Comparison of ENCODE assay signal across 18 cellular contexts in genomic region chr3:57383421-57383820, GRCh38.
"Had no signal": no experiment of that assay in that cellular context is flagged by ENCODE, and none has a peak within 500 bp of the region (broad histone marks: within the 10 kb centered on the region; RNA-seq: fewer than 3 reads in every experiment).

No MANE protein-coding gene starts in this region.

- DNase-seq: activated CD4-positive, CD25-positive, alpha-beta regulatory T cell treated with anti-CD3 and anti-CD28 coated beads, Interleukin-2, amount 50 U/mL, for 72 hours; activated naive CD4-positive, alpha-beta T cell; activated naive CD8-positive, alpha-beta T cell treated with anti-CD3 and anti-CD28 coated beads, Interleukin-2, amount 10 ng/mL, durations not matched to agents 7 days and 5 days; activated T-cell treated with anti-CD3 and anti-CD28 coated beads for 4 hours; effector CD4-positive, alpha-beta T cell; heart right ventricle; left colon; psoas muscle; spleen; stomach; T1000; testis; upper lobe of left lung had no signal

- H3K36me3 ChIP-seq: heart right ventricle, spleen, stomach, upper lobe of left lung had no signal

- H3K4me1 Mint-ChIP-seq: activated naive CD8-positive, alpha-beta T cell treated with anti-CD3 and anti-CD28 coated beads, Interleukin-2, amount 10 ng/mL, durations not matched to agents 7 days and 5 days; brain; central memory CD8-positive, alpha-beta T cell had no signal

- ATAC-seq: heart right ventricle; left colon; natural killer cell treated with Interleukin-12 subunit alpha and Interleukin-12 subunit beta and Interleukin-15 and Interleukin-18, amount 100 ng/mL, for 72 hours; psoas muscle; sciatic nerve had no signal

- H3K27ac Mint-ChIP-seq: activated naive CD8-positive, alpha-beta T cell treated with anti-CD3 and anti-CD28 coated beads, Interleukin-2, amount 10 ng/mL, durations not matched to agents 7 days and 5 days; brain; natural killer cell treated with Interleukin-12 subunit alpha and Interleukin-12 subunit beta and Interleukin-15 and Interleukin-18, amount 100 ng/mL, for 72 hours had no signal

- H3K9me3 Mint-ChIP-seq: activated naive CD8-positive, alpha-beta T cell treated with anti-CD3 and anti-CD28 coated beads, Interleukin-2, amount 10 ng/mL, durations not matched to agents 7 days and 5 days; brain; central memory CD8-positive, alpha-beta T cell; natural killer cell treated with Interleukin-12 subunit alpha and Interleukin-12 subunit beta and Interleukin-15 and Interleukin-18, amount 100 ng/mL, for 72 hours had no signal

- H3K4me3 ChIP-seq: coronary artery, heart right ventricle, psoas muscle, spleen, stomach, testis, upper lobe of left lung had no signal

- H3K27ac ChIP-seq: coronary artery, heart right ventricle, psoas muscle, spleen, stomach, testis, upper lobe of left lung had no signal

- H3K36me3 Mint-ChIP-seq: activated naive CD8-positive, alpha-beta T cell treated with anti-CD3 and anti-CD28 coated beads, Interleukin-2, amount 10 ng/mL, durations not matched to agents 7 days and 5 days; brain; natural killer cell treated with Interleukin-12 subunit alpha and Interleukin-12 subunit beta and Interleukin-15 and Interleukin-18, amount 100 ng/mL, for 72 hours had no signal

- H3K9me3 ChIP-seq: heart right ventricle, psoas muscle, spleen, stomach, testis, upper lobe of left lung had no signal

- H3K27me3 ChIP-seq: spleen, stomach, testis, upper lobe of left lung had no signal

- H3K4me3 Mint-ChIP-seq: activated naive CD8-positive, alpha-beta T cell treated with anti-CD3 and anti-CD28 coated beads, Interleukin-2, amount 10 ng/mL, durations not matched to agents 7 days and 5 days; brain; central memory CD8-positive, alpha-beta T cell; natural killer cell treated with Interleukin-12 subunit alpha and Interleukin-12 subunit beta and Interleukin-15 and Interleukin-18, amount 100 ng/mL, for 72 hours had no signal

- H3K4me1 ChIP-seq: heart right ventricle, psoas muscle, spleen, stomach, upper lobe of left lung had no signal
